In the genomic region with DNA sequence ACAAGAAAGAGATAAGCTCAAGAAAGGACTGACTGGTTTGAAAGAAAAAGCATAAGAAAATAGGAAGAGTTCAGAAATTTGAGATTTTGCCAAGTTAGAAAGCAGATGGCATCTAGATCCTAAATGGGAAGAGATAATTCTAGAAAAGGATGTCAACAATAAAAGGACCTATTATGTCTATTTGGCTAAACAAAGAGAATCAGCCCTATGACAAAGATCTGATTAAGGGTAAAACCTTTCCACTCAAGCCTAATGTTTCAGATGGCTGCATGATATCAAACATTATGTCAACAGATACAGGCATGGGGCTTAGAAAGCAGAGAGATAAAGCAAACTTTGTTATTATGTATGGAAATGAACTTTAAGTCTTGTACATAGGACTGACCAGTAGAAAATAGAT, we compare ENCODE assay signal across 30 cellular contexts.
"Had no signal": no experiment of that assay in that cellular context is flagged by ENCODE, and none has a peak within 500 bp of the region (broad histone marks: within the 10 kb centered on the region; RNA-seq: fewer than 3 reads in every experiment).

No MANE protein-coding gene starts in this region.

- H3K4me1 ChIP-seq: adrenal gland, breast epithelium had no signal

- DNase-seq: activated B cell treated with CpG ODN at 0.5 μM for 24 hours; activated CD4-positive, alpha-beta memory T cell treated with anti-CD3 and anti-CD28 coated beads for 36 hours; activated CD4-positive, alpha-beta T cell treated with anti-CD3 and anti-CD28 coated beads for 4 hours; activated CD4-positive, alpha-beta T cell treated with anti-CD3 and anti-CD28 coated beads, Interleukin-2, amount 50 U/mL, for 1 hour; activated CD4-positive, CD25-positive, alpha-beta regulatory T cell treated with anti-CD3 and anti-CD28 coated beads, Interleukin-2, amount 50 U/mL, for 72 hours; activated CD8-positive, alpha-beta memory T cell treated with anti-CD3 and anti-CD28 coated beads, Interleukin-2, amount 50 U/mL, for 4 hours; activated gamma-delta T cell treated with Interleukin-2 at 50 U/mL for 16 hours; activated naive CD4-positive, alpha-beta T cell treated with anti-CD3 and anti-CD28 coated beads for 36 hours; activated T-cell treated with anti-CD3 and anti-CD28 coated beads for 4 hours; activated T-cell treated with anti-CD3 and anti-CD28 coated beads, Interleukin-2, amount 50 U/mL, for 4 hours; adrenal gland; body of pancreas; Karpas-422; KBM-7; NCI-H1105; NCI-H1417 treated with DMSO at 0.1 percent for 48 hours; NCI-H1694; NCI-H1930; NCI-H2081 treated with DMSO at 0.1 percent for 48 hours; NCI-H226; NCI-H446 treated with DMSO at 0.1 percent for 48 hours; NCI-H526; NCI-H82; NK-92 treated with Interleukin-12 subunit alpha and Interleukin-12 subunit beta, amount 100 ng/mL, for 24 hours; PC-9; Right ventricle myocardium superior had no signal

- H2AFZ ChIP-seq: PC-9 had no signal

- FAIRE-seq: astrocyte, RCC 7860, TTC549 had no signal

- H3K4me2 ChIP-seq: PC-9 had no signal

- H3K4me3 ChIP-seq: adrenal gland, body of pancreas, breast epithelium, PC-9 had no signal

- H3K27ac ChIP-seq: adrenal gland, body of pancreas, breast epithelium, PC-9 had no signal

- H3K36me3 ChIP-seq: adrenal gland, breast epithelium had no signal

- H3K9me3 ChIP-seq: body of pancreas, breast epithelium had no signal

- H3K27me3 ChIP-seq: adrenal gland, body of pancreas, breast epithelium had no signal
